19 cellular contexts compared by ENCODE assay signal in the genomic region with DNA sequence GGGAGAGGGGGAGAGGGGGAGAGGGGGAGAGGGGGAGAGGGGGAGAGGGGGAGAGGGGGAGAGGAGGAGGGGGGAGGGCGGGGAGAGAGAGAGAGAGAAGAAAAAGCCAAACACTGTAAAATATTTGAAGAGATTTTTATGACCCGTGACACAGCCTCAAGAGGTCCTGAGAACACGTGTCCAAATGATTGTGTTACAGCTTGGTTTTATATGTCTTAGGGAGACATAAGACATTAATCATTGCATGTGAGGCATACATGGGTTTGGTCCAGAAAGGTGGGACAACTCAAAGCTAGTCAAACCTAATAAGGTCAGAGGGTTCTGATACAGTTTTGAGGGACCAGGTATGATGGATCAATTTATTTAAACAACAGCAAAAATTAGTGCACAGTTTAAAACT.
A peak's percentile ranks its signal among the peaks of the same experiment; 100 is the strongest.
DNase-seq lines count a peak whose midpoint lies in the region; ATAC-seq, FAIRE-seq and TF ChIP-seq lines count a peak whose summit lies in the region.
"Had no signal": no experiment of that assay in that cellular context is flagged by ENCODE, and none has a peak within 500 bp of the region (broad histone marks: within the 10 kb centered on the region; RNA-seq: fewer than 3 reads in every experiment).

No MANE protein-coding gene starts in this region.

- no peaks in the 10 kb centered on the region for H3K9me3 Mint-ChIP-seq in nephron progenitor cell

- H3K36me3 ChIP-seq in bronchial epithelial cell (ENCODE audit: control insufficient read depth, insufficient read depth, low read length) = no peaks in the 10 kb centered on the region
- H3K36me3 ChIP-seq in right atrium auricular region = no peaks in the 10 kb centered on the region

- H3K27ac ChIP-seq in right atrium auricular region = no peak overlapping the region

- no peak for FAIRE-seq in bronchial epithelial cell (lab: Jason Lieb, UNC)
- FAIRE-seq: D721Med, RCC 7860 had no signal

- no peaks in the 10 kb centered on the region for H3K4me1 ChIP-seq in right atrium auricular region

- H3K4me3 ChIP-seq in bronchial epithelial cell (ENCODE audit: low read depth, low read length) (no peak overlapping the region), right atrium auricular region (no peak overlapping the region)

- POLR2A ChIA-PET in HEK293T (lab: Yijun Ruan, JAX) = no interaction called here

- no peak overlapping the region for H3K27ac Mint-ChIP-seq in nephron progenitor cell
- H3K27ac Mint-ChIP-seq: CD4-positive, alpha-beta memory T cell; IgD-negative memory B cell; T-helper 1 cell treated with Interleukin-12 subunit alpha and Interleukin-12 subunit beta and Interleukin-4 antibody, amounts not matched to agents 30 μg/mL and 1 μg/mL, for 36 hours had no signal

- CTCF ChIA-PET in HEK293T (lab: Yijun Ruan, JAX) = interaction anchor here (0.9 kb wide), 1 partner anchor 99 kb away, joined by 5 read pairs; no protein-coding TSS in a partner anchor

- no peaks in the 10 kb centered on the region for H3K9me3 ChIP-seq in right atrium auricular region

- peaks cover 6% of the 10 kb centered on the region for H3K4me1 Mint-ChIP-seq in nephron progenitor cell
- H3K4me1 Mint-ChIP-seq: CD4-positive, alpha-beta memory T cell had no signal

- H3K27me3 ChIP-seq in bronchial epithelial cell (ENCODE audit: control insufficient read depth, insufficient read depth, low read length) = no peaks in the 10 kb centered on the region
- H3K27me3 ChIP-seq in right atrium auricular region = no peaks in the 10 kb centered on the region

- no peaks in the 10 kb centered on the region for H3K27me3 Mint-ChIP-seq in nephron progenitor cell (ENCODE audit: low read depth, poor library complexity)
- H3K27me3 Mint-ChIP-seq: CD4-positive, alpha-beta memory T cell had no signal

- no peak overlapping the region for H3K4me3 Mint-ChIP-seq in nephron progenitor cell
- H3K4me3 Mint-ChIP-seq: CD4-positive, alpha-beta memory T cell; IgD-negative memory B cell; T-helper 1 cell treated with Interleukin-12 subunit alpha and Interleukin-12 subunit beta and Interleukin-4 antibody, amounts not matched to agents 30 μg/mL and 1 μg/mL, for 36 hours had no signal

- TF ChIP-seq CTCF in bronchial epithelial cell (IDR thresholded peaks at IDR 0.05; ENCODE audit: insufficient read depth, low read length, severe bottlenecking) (no peak), nephron progenitor cell (IDR thresholded peaks at IDR 0.05) (no peak), right atrium auricular region (IDR thresholded peaks at IDR 0.05) (no peak)

- no peak for ATAC-seq in HG03097 (IDR thresholded peaks at IDR 0.05; ENCODE audit: low FRiP score, unreplicated experiment)

- DNase-seq in DMS79 treated with DMSO at 0.1 percent for 48 hours (lab: John Stamatoyannopoulos, UW) = peak; percentile 23
- no peak for DNase-seq in DMS79 (lab: John Stamatoyannopoulos, UW)
- DNase-seq in HEK293T (ENCODE audit: extremely low spot score) = no peak
- DNase-seq in bronchial epithelial cell (ENCODE audit: low read depth) = peak; percentile 21
- DNase-seq in nephron progenitor cell = peak; percentile 5
- DNase-seq in MV-4-11 (lab: John Stamatoyannopoulos, UW) = no peak
- DNase-seq in right atrium auricular region (ENCODE audit: low spot score) = no peak
- DNase-seq: 8988T; CD4-positive, alpha-beta memory T cell; GOT3; NCI-H1105 treated with DMSO at 0.1 percent for 48 hours; NCI-H2029; NCI-H526 treated with DMSO at 0.1 percent for 48 hours; SHP77 treated with DMSO at 0.1 percent for 48 hours had no signal

- H3K36me3 Mint-ChIP-seq in nephron progenitor cell (ENCODE audit: low read depth) = no peaks in the 10 kb centered on the region
- H3K36me3 Mint-ChIP-seq: CD4-positive, alpha-beta memory T cell; IgD-negative memory B cell had no signal

TF ChIP-seq in HEK293T, 16 proteins besides CTCF, POLR2A, EP300 and RAD21:
- TF ChIP-seq HDGF (IDR thresholded peaks at IDR 0.05; ENCODE audit: borderline replicate concordance) = no peak
- TF ChIP-seq, protein P1, sequence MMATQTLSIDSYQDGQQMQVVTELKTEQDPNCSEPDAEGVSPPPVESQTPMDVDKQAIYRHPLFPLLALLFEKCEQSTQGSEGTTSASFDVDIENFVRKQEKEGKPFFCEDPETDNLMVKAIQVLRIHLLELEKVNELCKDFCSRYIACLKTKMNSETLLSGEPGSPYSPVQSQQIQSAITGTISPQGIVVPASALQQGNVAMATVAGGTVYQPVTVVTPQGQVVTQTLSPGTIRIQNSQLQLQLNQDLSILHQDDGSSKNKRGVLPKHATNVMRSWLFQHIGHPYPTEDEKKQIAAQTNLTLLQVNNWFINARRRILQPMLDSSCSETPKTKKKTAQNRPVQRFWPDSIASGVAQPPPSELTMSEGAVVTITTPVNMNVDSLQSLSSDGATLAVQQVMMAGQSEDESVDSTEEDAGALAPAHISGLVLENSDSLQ (IDR thresholded peaks at IDR 0.05) = peak; percentile 50; the same call in 1 of the 2 replicates

Comparison
In these comparisons a context has a peak if more than half of its experiments do, and no peak if none do; other contexts are left out.
1. DNase-seq: peak in DMS79 treated with DMSO at 0.1 percent for 48 hours (single experiment), bronchial epithelial cell (single experiment) and nephron progenitor cell (single experiment); none in DMS79 (single experiment), HEK293T (single experiment), MV-4-11 (single experiment) and right atrium auricular region (single experiment).